In the genomic region with DNA sequence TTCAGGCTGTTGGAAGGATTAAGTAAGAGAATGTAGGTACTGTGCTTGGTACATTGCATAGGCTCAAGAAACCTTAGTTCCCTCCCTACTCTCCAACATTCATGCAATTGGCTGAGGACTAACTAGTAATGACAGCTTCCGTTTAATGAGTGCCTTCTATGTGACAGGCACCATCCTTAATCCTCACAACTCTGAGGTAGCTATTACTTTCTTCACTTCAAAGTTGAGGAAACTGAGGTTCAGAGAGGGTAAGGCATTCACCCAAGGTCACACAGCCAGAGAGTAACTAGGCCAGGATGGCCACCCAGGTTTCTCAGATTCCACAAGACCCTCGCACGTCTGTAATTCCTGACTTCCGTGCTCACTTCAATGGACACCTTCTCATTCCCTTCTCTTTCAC, we compare ENCODE assay signal across 36 cellular contexts. TPM values are rescaled to one million over a fixed set of nuclear protein-coding genes. Genes with fewer than 3 reads are reported as not detected.
"Had no signal": no experiment of that assay in that cellular context is flagged by ENCODE, and none has a peak within 500 bp of the region (broad histone marks: within the 10 kb centered on the region; RNA-seq: fewer than 3 reads in every experiment).

No MANE protein-coding gene starts in this region.

- FAIRE-seq: astrocyte, TTC549 had no signal

- DNase-seq: activated B cell treated with CpG ODN at 0.5 μM for 24 hours; activated CD4-positive, alpha-beta memory T cell treated with anti-CD3 and anti-CD28 coated beads for 36 hours; activated CD4-positive, alpha-beta T cell treated with anti-CD3 and anti-CD28 coated beads for 4 hours; activated CD4-positive, alpha-beta T cell treated with anti-CD3 and anti-CD28 coated beads, Interleukin-2, amount 10 ng/mL, durations not matched to agents 24 days and 14 days; activated CD4-positive, alpha-beta T cell treated with anti-CD3 and anti-CD28 coated beads, Interleukin-2, amount 50 U/mL, for 1 hour; activated CD4-positive, alpha-beta T cell treated with anti-CD3 and anti-CD28 coated beads, Interleukin-2, amount 50 U/mL, for 4 hours; activated CD4-positive, CD25-positive, alpha-beta regulatory T cell treated with anti-CD3 and anti-CD28 coated beads, Interleukin-2, amount 50 U/mL, for 72 hours; activated CD8-positive, alpha-beta memory T cell treated with anti-CD3 and anti-CD28 coated beads, Interleukin-2, amount 50 U/mL, for 4 hours; activated CD8-positive, alpha-beta T cell treated with anti-CD3 and anti-CD28 coated beads for 36 hours; activated effector memory CD4-positive, alpha-beta T cell treated with anti-CD3 and anti-CD28 coated beads, Interleukin-2, amount 50 U/mL, for 16 hours; activated gamma-delta T cell treated with Interleukin-2 at 50 U/mL for 16 hours; activated naive CD4-positive, alpha-beta T cell; activated naive CD4-positive, alpha-beta T cell treated with anti-CD3 and anti-CD28 coated beads for 36 hours; activated naive CD4-positive, alpha-beta T cell treated with anti-CD3 and anti-CD28 coated beads, Interleukin-2, amount 50 U/mL, for 16 hours; activated naive CD8-positive, alpha-beta T cell treated with anti-CD3 and anti-CD28 coated beads for 36 hours; activated T-cell treated with anti-CD3 and anti-CD28 coated beads for 4 hours; activated T-cell treated with anti-CD3 and anti-CD28 coated beads, Interleukin-2, amount 50 U/mL, for 1 hour; activated T-cell treated with anti-CD3 and anti-CD28 coated beads, Interleukin-2, amount 50 U/mL, for 4 hours; activated T-cell treated with anti-CD3 and anti-CD28 coated beads, Interleukin-2, amount 50 U/mL, for 72 hours; adrenal gland; amniotic stem cell; aorta; body of pancreas; brain microvascular endothelial cell; central memory CD4-positive, alpha-beta T cell; T-helper 2 cell; T-helper 9 cell had no signal

- H3K27ac ChIP-seq: adrenal gland, body of pancreas, brain microvascular endothelial cell, breast epithelium had no signal

- H3K36me3 ChIP-seq: adrenal gland, brain microvascular endothelial cell, breast epithelium had no signal

- ATAC-seq: activated CD8-positive, alpha-beta T cell treated with anti-CD3 and anti-CD28 coated beads for 36 hours; activated naive CD4-positive, alpha-beta T cell treated with anti-CD3 and anti-CD28 coated beads, Interleukin-2, amount 50 U/mL, for 72 hours; activated T-cell treated with anti-CD3 and anti-CD28 coated beads, Interleukin-2, amount 50 U/mL, for 4 hours; activated T-cell treated with anti-CD3 and anti-CD28 coated beads, Interleukin-2, amount 50 U/mL, for 72 hours; activated T-helper 17 cell treated with anti-CD3 and anti-CD28 coated beads, Interleukin-2, amount 50 U/mL, for 72 hours; body of pancreas had no signal

- H3K4me3 ChIP-seq: adrenal gland, body of pancreas, breast epithelium had no signal

- H3K27me3 ChIP-seq: body of pancreas, brain microvascular endothelial cell, breast epithelium had no signal

- H3K4me1 ChIP-seq: adrenal gland had no signal

- H3K9me3 ChIP-seq: adrenal gland, body of pancreas, breast epithelium had no signal

RNA-seq across cellular contexts. Expression of gene FOXN1, which starts 24.1 kb away (rescaled TPM):
- total RNA-seq: activated B cell treated with CpG ODN at 0.5 μM for 24 hours; activated CD4-positive, alpha-beta memory T cell treated with anti-CD3 and anti-CD28 coated beads for 36 hours; activated CD4-positive, alpha-beta T cell treated with anti-CD3 and anti-CD28 coated beads, Interleukin-2, amount 10 ng/mL, durations not matched to agents 24 days and 14 days; activated CD8-positive, alpha-beta memory T cell treated with anti-CD3 and anti-CD28 coated beads for 36 hours; activated CD8-positive, alpha-beta T cell treated with anti-CD3 and anti-CD28 coated beads for 36 hours; activated naive CD4-positive, alpha-beta T cell treated with anti-CD3 and anti-CD28 coated beads for 36 hours; activated naive CD4-positive, alpha-beta T cell treated with anti-CD3 and anti-CD28 coated beads, Interleukin-2, amount 50 U/mL, for 72 hours; activated naive CD8-positive, alpha-beta T cell treated with anti-CD3 and anti-CD28 coated beads for 36 hours; activated T-cell treated with anti-CD3 and anti-CD28 coated beads, Interleukin-2, amount 50 U/mL, for 4 hours; activated T-cell treated with anti-CD3 and anti-CD28 coated beads, Interleukin-2, amount 50 U/mL, for 72 hours; activated T-helper 1 cell treated with anti-CD3 and anti-CD28 coated beads, Interleukin-12 subunit alpha, Interleukin-12 subunit beta, Interleukin-2, Interleukin-4 antibody, amounts not matched to agents 30 ng/mL and 10 ng/mL and 1 ng/mL, durations not matched to agents 14 hours and 24 hours and 36 hours; activated T-helper 17 cell treated with anti-CD3 and anti-CD28 coated beads, Interleukin-2, amount 50 U/mL, for 72 hours; adrenal gland; aorta; astrocyte; cardiac septum; cerebellum had no signal
- polyA plus RNA-seq: adrenal gland, aorta had no signal

RNA-seq across cellular contexts. Expression of gene SLC13A2, which starts 56.8 kb away (rescaled TPM):
- total RNA-seq: activated B cell treated with CpG ODN at 0.5 μM for 24 hours; activated CD4-positive, alpha-beta memory T cell treated with anti-CD3 and anti-CD28 coated beads for 36 hours; activated CD4-positive, alpha-beta T cell treated with anti-CD3 and anti-CD28 coated beads, Interleukin-2, amount 10 ng/mL, durations not matched to agents 24 days and 14 days; activated CD8-positive, alpha-beta memory T cell treated with anti-CD3 and anti-CD28 coated beads for 36 hours; activated CD8-positive, alpha-beta T cell treated with anti-CD3 and anti-CD28 coated beads for 36 hours; activated naive CD4-positive, alpha-beta T cell treated with anti-CD3 and anti-CD28 coated beads for 36 hours; activated naive CD4-positive, alpha-beta T cell treated with anti-CD3 and anti-CD28 coated beads, Interleukin-2, amount 50 U/mL, for 72 hours; activated naive CD8-positive, alpha-beta T cell treated with anti-CD3 and anti-CD28 coated beads for 36 hours; activated T-cell treated with anti-CD3 and anti-CD28 coated beads, Interleukin-2, amount 50 U/mL, for 4 hours; activated T-cell treated with anti-CD3 and anti-CD28 coated beads, Interleukin-2, amount 50 U/mL, for 72 hours; activated T-helper 1 cell treated with anti-CD3 and anti-CD28 coated beads, Interleukin-12 subunit alpha, Interleukin-12 subunit beta, Interleukin-2, Interleukin-4 antibody, amounts not matched to agents 30 ng/mL and 10 ng/mL and 1 ng/mL, durations not matched to agents 14 hours and 24 hours and 36 hours; activated T-helper 17 cell treated with anti-CD3 and anti-CD28 coated beads, Interleukin-2, amount 50 U/mL, for 72 hours; adrenal gland; aorta; astrocyte; cardiac septum; cerebellum had no signal
